1 cellular context compared by ENCODE assay signal in the genomic region with DNA sequence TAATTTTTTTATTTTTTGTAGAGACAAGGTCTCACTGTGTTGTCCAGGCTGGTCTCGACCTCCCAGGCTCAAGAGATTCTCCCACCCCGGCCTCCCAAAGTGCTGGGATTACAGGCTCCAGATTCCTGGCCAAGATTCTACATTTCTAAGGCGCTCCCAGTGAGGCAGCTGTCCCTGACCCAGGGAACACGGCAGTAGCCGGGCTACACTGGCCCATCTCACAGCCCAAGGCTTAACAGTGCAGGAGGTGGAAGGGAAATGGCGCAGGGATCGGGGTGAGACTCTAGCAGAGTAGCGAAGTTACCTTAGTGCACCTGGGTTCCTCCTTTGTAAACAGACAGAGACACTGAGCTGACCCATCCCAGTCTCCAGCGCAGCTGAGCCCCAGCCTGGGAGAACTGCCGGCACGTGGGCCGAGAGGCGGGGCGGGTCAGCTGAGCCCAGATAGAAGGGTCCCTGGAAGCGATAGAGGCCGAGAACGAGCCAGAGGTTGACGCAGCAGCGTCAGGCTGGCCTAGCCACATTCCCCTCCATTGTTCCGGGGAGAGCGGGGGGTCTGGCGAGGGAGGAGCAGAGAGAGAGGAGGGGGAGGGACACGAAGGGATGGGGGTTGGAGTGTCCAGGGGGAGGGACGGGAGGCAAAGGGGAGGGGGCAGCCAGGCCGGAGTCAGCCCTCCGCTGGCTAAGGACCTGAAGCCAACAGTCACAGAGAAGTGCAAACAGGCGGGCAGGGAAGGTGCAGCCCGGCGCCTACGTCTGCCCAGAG.
A peak's percentile ranks its signal among the peaks of the same experiment; 100 is the strongest.
TF ChIP-seq lines count a peak whose summit lies in the region.

No MANE protein-coding gene starts in this region.

TF ChIP-seq in K562, 482 proteins besides CTCF, POLR2A, EP300 and RAD21 (continued from another document and continues in another):
- TF ChIP-seq, protein P1, sequence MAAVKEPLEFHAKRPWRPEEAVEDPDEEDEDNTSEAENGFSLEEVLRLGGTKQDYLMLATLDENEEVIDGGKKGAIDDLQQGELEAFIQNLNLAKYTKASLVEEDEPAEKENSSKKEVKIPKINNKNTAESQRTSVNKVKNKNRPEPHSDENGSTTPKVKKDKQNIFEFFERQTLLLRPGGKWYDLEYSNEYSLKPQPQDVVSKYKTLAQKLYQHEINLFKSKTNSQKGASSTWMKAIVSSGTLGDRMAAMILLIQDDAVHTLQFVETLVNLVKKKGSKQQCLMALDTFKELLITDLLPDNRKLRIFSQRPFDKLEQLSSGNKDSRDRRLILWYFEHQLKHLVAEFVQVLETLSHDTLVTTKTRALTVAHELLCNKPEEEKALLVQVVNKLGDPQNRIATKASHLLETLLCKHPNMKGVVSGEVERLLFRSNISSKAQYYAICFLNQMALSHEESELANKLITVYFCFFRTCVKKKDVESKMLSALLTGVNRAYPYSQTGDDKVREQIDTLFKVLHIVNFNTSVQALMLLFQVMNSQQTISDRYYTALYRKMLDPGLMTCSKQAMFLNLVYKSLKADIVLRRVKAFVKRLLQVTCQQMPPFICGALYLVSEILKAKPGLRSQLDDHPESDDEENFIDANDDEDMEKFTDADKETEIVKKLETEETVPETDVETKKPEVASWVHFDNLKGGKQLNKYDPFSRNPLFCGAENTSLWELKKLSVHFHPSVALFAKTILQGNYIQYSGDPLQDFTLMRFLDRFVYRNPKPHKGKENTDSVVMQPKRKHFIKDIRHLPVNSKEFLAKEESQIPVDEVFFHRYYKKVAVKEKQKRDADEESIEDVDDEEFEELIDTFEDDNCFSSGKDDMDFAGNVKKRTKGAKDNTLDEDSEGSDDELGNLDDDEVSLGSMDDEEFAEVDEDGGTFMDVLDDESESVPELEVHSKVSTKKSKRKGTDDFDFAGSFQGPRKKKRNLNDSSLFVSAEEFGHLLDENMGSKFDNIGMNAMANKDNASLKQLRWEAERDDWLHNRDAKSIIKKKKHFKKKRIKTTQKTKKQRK (IDR thresholded peaks at IDR 0.05; ENCODE audit: borderline replicate concordance, low read depth, low read length): no peak
- TF ChIP-seq ERF (CRISPR knock-in tag; IDR thresholded peaks at IDR 0.05): no peak
- TF ChIP-seq SIN3A (IDR thresholded peaks at IDR 0.05; ENCODE audit: borderline replicate concordance in 2 of 2, control insufficient read depth in 1 of 2, low read depth in 2 of 2, low read length in 2 of 2): peak; percentile 54 to 64; a peak in 1 of 4 replicates
- TF ChIP-seq SMARCA4 (IDR thresholded peaks at IDR 0.05): no peak
- no peak for TF ChIP-seq ELF2 (CRISPR knock-in tag; IDR thresholded peaks at IDR 0.05)
- TF ChIP-seq SREBF1 (IDR thresholded peaks at IDR 0.05; ENCODE audit: borderline replicate concordance, low read depth, low read length): no peak
- peak; percentile 48; the same call in 1 of the 2 replicates for TF ChIP-seq MXI1 (IDR thresholded peaks at IDR 0.05; ENCODE audit: low read depth, low read length)
- peak in 1 of 2 experiments; percentile 73; a peak in 2 of 4 replicates for TF ChIP-seq HDAC1 (IDR thresholded peaks at IDR 0.05)
- TF ChIP-seq, protein P2, sequence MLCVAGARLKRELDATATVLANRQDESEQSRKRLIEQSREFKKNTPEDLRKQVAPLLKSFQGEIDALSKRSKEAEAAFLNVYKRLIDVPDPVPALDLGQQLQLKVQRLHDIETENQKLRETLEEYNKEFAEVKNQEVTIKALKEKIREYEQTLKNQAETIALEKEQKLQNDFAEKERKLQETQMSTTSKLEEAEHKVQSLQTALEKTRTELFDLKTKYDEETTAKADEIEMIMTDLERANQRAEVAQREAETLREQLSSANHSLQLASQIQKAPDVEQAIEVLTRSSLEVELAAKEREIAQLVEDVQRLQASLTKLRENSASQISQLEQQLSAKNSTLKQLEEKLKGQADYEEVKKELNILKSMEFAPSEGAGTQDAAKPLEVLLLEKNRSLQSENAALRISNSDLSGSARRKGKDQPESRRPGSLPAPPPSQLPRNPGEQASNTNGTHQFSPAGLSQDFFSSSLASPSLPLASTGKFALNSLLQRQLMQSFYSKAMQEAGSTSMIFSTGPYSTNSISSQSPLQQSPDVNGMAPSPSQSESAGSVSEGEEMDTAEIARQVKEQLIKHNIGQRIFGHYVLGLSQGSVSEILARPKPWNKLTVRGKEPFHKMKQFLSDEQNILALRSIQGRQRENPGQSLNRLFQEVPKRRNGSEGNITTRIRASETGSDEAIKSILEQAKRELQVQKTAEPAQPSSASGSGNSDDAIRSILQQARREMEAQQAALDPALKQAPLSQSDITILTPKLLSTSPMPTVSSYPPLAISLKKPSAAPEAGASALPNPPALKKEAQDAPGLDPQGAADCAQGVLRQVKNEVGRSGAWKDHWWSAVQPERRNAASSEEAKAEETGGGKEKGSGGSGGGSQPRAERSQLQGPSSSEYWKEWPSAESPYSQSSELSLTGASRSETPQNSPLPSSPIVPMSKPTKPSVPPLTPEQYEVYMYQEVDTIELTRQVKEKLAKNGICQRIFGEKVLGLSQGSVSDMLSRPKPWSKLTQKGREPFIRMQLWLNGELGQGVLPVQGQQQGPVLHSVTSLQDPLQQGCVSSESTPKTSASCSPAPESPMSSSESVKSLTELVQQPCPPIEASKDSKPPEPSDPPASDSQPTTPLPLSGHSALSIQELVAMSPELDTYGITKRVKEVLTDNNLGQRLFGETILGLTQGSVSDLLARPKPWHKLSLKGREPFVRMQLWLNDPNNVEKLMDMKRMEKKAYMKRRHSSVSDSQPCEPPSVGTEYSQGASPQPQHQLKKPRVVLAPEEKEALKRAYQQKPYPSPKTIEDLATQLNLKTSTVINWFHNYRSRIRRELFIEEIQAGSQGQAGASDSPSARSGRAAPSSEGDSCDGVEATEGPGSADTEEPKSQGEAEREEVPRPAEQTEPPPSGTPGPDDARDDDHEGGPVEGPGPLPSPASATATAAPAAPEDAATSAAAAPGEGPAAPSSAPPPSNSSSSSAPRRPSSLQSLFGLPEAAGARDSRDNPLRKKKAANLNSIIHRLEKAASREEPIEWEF (CRISPR knock-in tag; IDR thresholded peaks at IDR 0.05): no peak
- peak in 1 of 2 experiments; percentile 13; a peak in 1 of 4 replicates for TF ChIP-seq RCOR1 (IDR thresholded peaks at IDR 0.05; ENCODE audit: borderline replicate concordance in 1 of 2, low read depth in 2 of 2, low read length in 2 of 2)
- TF ChIP-seq, protein P3, sequence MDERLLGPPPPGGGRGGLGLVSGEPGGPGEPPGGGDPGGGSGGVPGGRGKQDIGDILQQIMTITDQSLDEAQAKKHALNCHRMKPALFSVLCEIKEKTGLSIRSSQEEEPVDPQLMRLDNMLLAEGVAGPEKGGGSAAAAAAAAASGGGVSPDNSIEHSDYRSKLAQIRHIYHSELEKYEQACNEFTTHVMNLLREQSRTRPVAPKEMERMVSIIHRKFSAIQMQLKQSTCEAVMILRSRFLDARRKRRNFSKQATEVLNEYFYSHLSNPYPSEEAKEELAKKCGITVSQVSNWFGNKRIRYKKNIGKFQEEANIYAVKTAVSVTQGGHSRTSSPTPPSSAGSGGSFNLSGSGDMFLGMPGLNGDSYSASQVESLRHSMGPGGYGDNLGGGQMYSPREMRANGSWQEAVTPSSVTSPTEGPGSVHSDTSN (CRISPR knock-in tag; IDR thresholded peaks at IDR 0.05; ENCODE audit: low read depth): no peak
- TF ChIP-seq, protein P3 (tag; conservative IDR thresholded peaks at IDR 0.05; ENCODE audit: low read depth): no peak
- peak; percentile 42; the same call in 1 of the 2 replicates for TF ChIP-seq L3MBTL2 (IDR thresholded peaks at IDR 0.05)
- TF ChIP-seq, protein P4, sequence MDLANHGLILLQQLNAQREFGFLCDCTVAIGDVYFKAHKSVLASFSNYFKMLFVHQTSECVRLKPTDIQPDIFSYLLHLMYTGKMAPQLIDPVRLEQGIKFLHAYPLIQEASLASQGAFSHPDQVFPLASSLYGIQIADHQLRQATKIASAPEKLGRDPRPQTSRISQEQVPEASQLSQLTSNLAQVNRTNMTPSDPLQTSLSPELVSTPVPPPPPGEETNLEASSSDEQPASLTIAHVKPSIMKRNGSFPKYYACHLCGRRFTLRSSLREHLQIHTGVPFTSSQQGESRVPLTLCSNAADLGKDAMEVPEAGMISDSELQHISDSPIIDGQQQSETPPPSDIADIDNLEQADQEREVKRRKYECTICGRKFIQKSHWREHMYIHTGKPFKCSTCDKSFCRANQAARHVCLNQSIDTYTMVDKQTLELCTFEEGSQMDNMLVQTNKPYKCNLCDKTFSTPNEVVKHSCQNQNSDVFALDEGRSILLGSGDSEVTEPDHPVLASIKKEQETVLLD (IDR thresholded peaks at IDR 0.05): no peak
- no peak for TF ChIP-seq ARID2 (IDR thresholded peaks at IDR 0.05)
- no peak for TF ChIP-seq TAL1 (IDR thresholded peaks at IDR 0.05)
- TF ChIP-seq GATAD2A (IDR thresholded peaks at IDR 0.05): no peak
- peak; percentile 37; the same call in 1 of the 2 replicates for TF ChIP-seq ZBTB7A (IDR thresholded peaks at IDR 0.05; ENCODE audit: borderline replicate concordance, control insufficient read depth, low read depth, low read length)
- no peak for TF ChIP-seq RBM14 (IDR thresholded peaks at IDR 0.05; ENCODE audit: borderline replicate concordance, insufficient read depth, low read depth, low read length)
- peak; percentile 66; the same call in 1 of the 2 replicates for TF ChIP-seq RAD51 (IDR thresholded peaks at IDR 0.05; ENCODE audit: borderline replicate concordance, low read depth)
- TF ChIP-seq NFRKB (IDR thresholded peaks at IDR 0.05; ENCODE audit: low read depth): no peak
- no peak for TF ChIP-seq ZNF586 (CRISPR knock-in tag; conservative IDR thresholded peaks at IDR 0.05)
- TF ChIP-seq, protein P5, sequence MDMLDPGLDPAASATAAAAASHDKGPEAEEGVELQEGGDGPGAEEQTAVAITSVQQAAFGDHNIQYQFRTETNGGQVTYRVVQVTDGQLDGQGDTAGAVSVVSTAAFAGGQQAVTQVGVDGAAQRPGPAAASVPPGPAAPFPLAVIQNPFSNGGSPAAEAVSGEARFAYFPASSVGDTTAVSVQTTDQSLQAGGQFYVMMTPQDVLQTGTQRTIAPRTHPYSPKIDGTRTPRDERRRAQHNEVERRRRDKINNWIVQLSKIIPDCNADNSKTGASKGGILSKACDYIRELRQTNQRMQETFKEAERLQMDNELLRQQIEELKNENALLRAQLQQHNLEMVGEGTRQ (CRISPR knock-in tag; IDR thresholded peaks at IDR 0.05): peak; percentile 77
- TF ChIP-seq MTA1 (IDR thresholded peaks at IDR 0.05; ENCODE audit: borderline replicate concordance): no peak
- no peak for TF ChIP-seq ZNF766 (CRISPR knock-in tag; conservative IDR thresholded peaks at IDR 0.05)
- TF ChIP-seq, protein P6, sequence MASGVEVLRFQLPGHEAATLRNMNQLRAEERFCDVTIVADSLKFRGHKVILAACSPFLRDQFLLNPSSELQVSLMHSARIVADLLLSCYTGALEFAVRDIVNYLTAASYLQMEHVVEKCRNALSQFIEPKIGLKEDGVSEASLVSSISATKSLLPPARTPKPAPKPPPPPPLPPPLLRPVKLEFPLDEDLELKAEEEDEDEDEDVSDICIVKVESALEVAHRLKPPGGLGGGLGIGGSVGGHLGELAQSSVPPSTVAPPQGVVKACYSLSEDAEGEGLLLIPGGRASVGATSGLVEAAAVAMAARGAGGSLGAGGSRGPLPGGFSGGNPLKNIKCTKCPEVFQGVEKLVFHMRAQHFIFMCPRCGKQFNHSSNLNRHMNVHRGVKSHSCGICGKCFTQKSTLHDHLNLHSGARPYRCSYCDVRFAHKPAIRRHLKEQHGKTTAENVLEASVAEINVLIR (CRISPR knock-in tag; IDR thresholded peaks at IDR 0.05): no peak
- TF ChIP-seq, protein P7, sequence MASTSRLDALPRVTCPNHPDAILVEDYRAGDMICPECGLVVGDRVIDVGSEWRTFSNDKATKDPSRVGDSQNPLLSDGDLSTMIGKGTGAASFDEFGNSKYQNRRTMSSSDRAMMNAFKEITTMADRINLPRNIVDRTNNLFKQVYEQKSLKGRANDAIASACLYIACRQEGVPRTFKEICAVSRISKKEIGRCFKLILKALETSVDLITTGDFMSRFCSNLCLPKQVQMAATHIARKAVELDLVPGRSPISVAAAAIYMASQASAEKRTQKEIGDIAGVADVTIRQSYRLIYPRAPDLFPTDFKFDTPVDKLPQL (IDR thresholded peaks at IDR 0.05; ENCODE audit: extremely low read depth, insufficient read length): no peak
- TF ChIP-seq ZSCAN32 (CRISPR knock-in tag; IDR thresholded peaks at IDR 0.05): no peak
- TF ChIP-seq, protein P8, sequence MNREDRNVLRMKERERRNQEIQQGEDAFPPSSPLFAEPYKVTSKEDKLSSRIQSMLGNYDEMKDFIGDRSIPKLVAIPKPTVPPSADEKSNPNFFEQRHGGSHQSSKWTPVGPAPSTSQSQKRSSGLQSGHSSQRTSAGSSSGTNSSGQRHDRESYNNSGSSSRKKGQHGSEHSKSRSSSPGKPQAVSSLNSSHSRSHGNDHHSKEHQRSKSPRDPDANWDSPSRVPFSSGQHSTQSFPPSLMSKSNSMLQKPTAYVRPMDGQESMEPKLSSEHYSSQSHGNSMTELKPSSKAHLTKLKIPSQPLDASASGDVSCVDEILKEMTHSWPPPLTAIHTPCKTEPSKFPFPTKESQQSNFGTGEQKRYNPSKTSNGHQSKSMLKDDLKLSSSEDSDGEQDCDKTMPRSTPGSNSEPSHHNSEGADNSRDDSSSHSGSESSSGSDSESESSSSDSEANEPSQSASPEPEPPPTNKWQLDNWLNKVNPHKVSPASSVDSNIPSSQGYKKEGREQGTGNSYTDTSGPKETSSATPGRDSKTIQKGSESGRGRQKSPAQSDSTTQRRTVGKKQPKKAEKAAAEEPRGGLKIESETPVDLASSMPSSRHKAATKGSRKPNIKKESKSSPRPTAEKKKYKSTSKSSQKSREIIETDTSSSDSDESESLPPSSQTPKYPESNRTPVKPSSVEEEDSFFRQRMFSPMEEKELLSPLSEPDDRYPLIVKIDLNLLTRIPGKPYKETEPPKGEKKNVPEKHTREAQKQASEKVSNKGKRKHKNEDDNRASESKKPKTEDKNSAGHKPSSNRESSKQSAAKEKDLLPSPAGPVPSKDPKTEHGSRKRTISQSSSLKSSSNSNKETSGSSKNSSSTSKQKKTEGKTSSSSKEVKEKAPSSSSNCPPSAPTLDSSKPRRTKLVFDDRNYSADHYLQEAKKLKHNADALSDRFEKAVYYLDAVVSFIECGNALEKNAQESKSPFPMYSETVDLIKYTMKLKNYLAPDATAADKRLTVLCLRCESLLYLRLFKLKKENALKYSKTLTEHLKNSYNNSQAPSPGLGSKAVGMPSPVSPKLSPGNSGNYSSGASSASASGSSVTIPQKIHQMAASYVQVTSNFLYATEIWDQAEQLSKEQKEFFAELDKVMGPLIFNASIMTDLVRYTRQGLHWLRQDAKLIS (CRISPR knock-in tag; IDR thresholded peaks at IDR 0.05): no peak
- no peak for TF ChIP-seq HEY1 (CRISPR knock-in tag; IDR thresholded peaks at IDR 0.05; ENCODE audit: borderline replicate concordance)
- TF ChIP-seq, protein P9, sequence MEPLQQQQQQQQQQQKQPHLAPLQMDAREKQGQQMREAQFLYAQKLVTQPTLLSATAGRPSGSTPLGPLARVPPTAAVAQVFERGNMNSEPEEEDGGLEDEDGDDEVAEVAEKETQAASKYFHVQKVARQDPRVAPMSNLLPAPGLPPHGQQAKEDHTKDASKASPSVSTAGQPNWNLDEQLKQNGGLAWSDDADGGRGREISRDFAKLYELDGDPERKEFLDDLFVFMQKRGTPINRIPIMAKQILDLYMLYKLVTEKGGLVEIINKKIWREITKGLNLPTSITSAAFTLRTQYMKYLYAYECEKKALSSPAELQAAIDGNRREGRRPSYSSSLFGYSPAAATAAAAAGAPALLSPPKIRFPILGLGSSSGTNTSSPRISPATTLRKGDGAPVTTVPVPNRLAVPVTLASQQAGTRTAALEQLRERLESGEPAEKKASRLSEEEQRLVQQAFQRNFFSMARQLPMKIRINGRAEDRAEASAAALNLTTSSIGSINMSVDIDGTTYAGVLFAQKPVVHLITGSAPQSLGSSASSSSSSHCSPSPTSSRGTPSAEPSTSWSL (CRISPR knock-in tag; IDR thresholded peaks at IDR 0.05; ENCODE audit: borderline replicate concordance): no peak
